ENCODE assay signal across 1 cellular context in genomic region chr19:1997353-1998233, GRCh38.
TF ChIP-seq lines count a peak whose summit lies in the region.

No MANE protein-coding gene starts in this region.

TF ChIP-seq in SK-N-SH, 30 proteins besides CTCF, POLR2A, EP300 and RAD21 (continued from another document):
- no peak for TF ChIP-seq SMC3 (IDR thresholded peaks at IDR 0.05; ENCODE audit: low read depth, low read length)
- TF ChIP-seq ELF1 (IDR thresholded peaks at IDR 0.05) = no peak
- no peak for TF ChIP-seq YY1 (IDR thresholded peaks at IDR 0.05; ENCODE audit: low read depth)
- no peak for TF ChIP-seq TAF1 (IDR thresholded peaks at IDR 0.05; ENCODE audit: borderline replicate concordance, low read depth, low read length)
- TF ChIP-seq JUND (IDR thresholded peaks at IDR 0.05) = no peak
- TF ChIP-seq RXRA (IDR thresholded peaks at IDR 0.05; ENCODE audit: borderline replicate concordance, low read depth) = no peak
- no peak for TF ChIP-seq RCOR1 (IDR thresholded peaks at IDR 0.05; ENCODE audit: low read length)
- TF ChIP-seq PBX3 (IDR thresholded peaks at IDR 0.05) = no peak
- TF ChIP-seq GATA2 (CRISPR knock-in tag; IDR thresholded peaks at IDR 0.05) = no peak
- TF ChIP-seq MXI1 (IDR thresholded peaks at IDR 0.05; ENCODE audit: low read depth, low read length) = no peak
